ENCODE assay signal across 1 cellular context in genomic region chr22:31044262-31044861, GRCh38.
TF ChIP-seq lines count a peak whose summit lies in the region.

No MANE protein-coding gene starts in this region.

TF ChIP-seq in HepG2, 621 proteins besides CTCF, POLR2A, EP300 and RAD21 (continued from another document and continues in another):
- TF ChIP-seq, protein P1, sequence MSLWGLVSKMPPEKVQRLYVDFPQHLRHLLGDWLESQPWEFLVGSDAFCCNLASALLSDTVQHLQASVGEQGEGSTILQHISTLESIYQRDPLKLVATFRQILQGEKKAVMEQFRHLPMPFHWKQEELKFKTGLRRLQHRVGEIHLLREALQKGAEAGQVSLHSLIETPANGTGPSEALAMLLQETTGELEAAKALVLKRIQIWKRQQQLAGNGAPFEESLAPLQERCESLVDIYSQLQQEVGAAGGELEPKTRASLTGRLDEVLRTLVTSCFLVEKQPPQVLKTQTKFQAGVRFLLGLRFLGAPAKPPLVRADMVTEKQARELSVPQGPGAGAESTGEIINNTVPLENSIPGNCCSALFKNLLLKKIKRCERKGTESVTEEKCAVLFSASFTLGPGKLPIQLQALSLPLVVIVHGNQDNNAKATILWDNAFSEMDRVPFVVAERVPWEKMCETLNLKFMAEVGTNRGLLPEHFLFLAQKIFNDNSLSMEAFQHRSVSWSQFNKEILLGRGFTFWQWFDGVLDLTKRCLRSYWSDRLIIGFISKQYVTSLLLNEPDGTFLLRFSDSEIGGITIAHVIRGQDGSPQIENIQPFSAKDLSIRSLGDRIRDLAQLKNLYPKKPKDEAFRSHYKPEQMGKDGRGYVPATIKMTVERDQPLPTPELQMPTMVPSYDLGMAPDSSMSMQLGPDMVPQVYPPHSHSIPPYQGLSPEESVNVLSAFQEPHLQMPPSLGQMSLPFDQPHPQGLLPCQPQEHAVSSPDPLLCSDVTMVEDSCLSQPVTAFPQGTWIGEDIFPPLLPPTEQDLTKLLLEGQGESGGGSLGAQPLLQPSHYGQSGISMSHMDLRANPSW (CRISPR knock-in tag; IDR thresholded peaks at IDR 0.05; ENCODE audit: borderline replicate concordance) = no peak
- TF ChIP-seq ARNT2 (CRISPR knock-in tag; IDR thresholded peaks at IDR 0.05; ENCODE audit: low read depth) (no peak), PHF21A (CRISPR knock-in tag; IDR thresholded peaks at IDR 0.05) (peak; percentile 33; the same call in 1 of the 2 replicates), ZMYM3 (CRISPR knock-in tag; IDR thresholded peaks at IDR 0.05) (peak; percentile 74), HOXA3 (CRISPR knock-in tag; IDR thresholded peaks at IDR 0.05) (peak; percentile 37; the same call in 1 of the 2 replicates), YY1 (IDR thresholded peaks at IDR 0.05; ENCODE audit: insufficient read depth, insufficient replicate concordance, low read depth, low read length) (peak; percentile 26), SMYD3 (CRISPR knock-in tag; IDR thresholded peaks at IDR 0.05) (no peak), ZNF574 (CRISPR knock-in tag; IDR thresholded peaks at IDR 0.05) (0 out of 2 replicates have a peak, but pooled peaks have one; percentile 12), ZNF678 (CRISPR knock-in tag; IDR thresholded peaks at IDR 0.05) (no peak), ZNF460 (CRISPR knock-in tag; IDR thresholded peaks at IDR 0.05; ENCODE audit: borderline replicate concordance) (no peak), KDM5A (IDR thresholded peaks at IDR 0.05; ENCODE audit: borderline replicate concordance, low read length) (no peak), ZNF496 (CRISPR knock-in tag; IDR thresholded peaks at IDR 0.05; ENCODE audit: insufficient replicate concordance) (no peak), AKAP8 (CRISPR knock-in tag; IDR thresholded peaks at IDR 0.05) (no peak), MYC (CRISPR knock-in tag; IDR thresholded peaks at IDR 0.05; ENCODE audit: borderline replicate concordance) (peak; percentile 54; the same call in 1 of the 2 replicates), SRF (IDR thresholded peaks at IDR 0.05; ENCODE audit: low read depth, low read length) (peak; percentile 92), CHCHD3 (CRISPR knock-in tag; IDR thresholded peaks at IDR 0.05) (no peak), ZNF598 (CRISPR knock-in tag; IDR thresholded peaks at IDR 0.05; ENCODE audit: borderline replicate concordance) (no peak), ZNF407 (CRISPR knock-in tag; IDR thresholded peaks at IDR 0.05; ENCODE audit: not compliant biosample characterization) (no peak)
- TF ChIP-seq, protein P2, sequence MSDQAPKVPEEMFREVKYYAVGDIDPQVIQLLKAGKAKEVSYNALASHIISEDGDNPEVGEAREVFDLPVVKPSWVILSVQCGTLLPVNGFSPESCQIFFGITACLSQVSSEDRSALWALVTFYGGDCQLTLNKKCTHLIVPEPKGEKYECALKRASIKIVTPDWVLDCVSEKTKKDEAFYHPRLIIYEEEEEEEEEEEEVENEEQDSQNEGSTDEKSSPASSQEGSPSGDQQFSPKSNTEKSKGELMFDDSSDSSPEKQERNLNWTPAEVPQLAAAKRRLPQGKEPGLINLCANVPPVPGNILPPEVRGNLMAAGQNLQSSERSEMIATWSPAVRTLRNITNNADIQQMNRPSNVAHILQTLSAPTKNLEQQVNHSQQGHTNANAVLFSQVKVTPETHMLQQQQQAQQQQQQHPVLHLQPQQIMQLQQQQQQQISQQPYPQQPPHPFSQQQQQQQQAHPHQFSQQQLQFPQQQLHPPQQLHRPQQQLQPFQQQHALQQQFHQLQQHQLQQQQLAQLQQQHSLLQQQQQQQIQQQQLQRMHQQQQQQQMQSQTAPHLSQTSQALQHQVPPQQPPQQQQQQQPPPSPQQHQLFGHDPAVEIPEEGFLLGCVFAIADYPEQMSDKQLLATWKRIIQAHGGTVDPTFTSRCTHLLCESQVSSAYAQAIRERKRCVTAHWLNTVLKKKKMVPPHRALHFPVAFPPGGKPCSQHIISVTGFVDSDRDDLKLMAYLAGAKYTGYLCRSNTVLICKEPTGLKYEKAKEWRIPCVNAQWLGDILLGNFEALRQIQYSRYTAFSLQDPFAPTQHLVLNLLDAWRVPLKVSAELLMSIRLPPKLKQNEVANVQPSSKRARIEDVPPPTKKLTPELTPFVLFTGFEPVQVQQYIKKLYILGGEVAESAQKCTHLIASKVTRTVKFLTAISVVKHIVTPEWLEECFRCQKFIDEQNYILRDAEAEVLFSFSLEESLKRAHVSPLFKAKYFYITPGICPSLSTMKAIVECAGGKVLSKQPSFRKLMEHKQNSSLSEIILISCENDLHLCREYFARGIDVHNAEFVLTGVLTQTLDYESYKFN (CRISPR knock-in tag; conservative IDR thresholded peaks at IDR 0.05) = peak; percentile 73
- TF ChIP-seq, protein P3, sequence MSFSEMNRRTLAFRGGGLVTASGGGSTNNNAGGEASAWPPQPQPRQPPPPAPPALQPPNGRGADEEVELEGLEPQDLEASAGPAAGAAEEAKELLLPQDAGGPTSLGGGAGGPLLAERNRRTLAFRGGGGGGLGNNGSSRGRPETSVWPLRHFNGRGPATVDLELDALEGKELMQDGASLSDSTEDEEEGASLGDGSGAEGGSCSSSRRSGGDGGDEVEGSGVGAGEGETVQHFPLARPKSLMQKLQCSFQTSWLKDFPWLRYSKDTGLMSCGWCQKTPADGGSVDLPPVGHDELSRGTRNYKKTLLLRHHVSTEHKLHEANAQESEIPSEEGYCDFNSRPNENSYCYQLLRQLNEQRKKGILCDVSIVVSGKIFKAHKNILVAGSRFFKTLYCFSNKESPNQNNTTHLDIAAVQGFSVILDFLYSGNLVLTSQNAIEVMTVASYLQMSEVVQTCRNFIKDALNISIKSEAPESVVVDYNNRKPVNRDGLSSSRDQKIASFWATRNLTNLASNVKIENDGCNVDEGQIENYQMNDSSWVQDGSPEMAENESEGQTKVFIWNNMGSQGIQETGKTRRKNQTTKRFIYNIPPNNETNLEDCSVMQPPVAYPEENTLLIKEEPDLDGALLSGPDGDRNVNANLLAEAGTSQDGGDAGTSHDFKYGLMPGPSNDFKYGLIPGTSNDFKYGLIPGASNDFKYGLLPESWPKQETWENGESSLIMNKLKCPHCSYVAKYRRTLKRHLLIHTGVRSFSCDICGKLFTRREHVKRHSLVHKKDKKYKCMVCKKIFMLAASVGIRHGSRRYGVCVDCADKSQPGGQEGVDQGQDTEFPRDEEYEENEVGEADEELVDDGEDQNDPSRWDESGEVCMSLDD (CRISPR knock-in tag; IDR thresholded peaks at IDR 0.05; ENCODE audit: borderline replicate concordance) = no peak
- TF ChIP-seq, protein P4, sequence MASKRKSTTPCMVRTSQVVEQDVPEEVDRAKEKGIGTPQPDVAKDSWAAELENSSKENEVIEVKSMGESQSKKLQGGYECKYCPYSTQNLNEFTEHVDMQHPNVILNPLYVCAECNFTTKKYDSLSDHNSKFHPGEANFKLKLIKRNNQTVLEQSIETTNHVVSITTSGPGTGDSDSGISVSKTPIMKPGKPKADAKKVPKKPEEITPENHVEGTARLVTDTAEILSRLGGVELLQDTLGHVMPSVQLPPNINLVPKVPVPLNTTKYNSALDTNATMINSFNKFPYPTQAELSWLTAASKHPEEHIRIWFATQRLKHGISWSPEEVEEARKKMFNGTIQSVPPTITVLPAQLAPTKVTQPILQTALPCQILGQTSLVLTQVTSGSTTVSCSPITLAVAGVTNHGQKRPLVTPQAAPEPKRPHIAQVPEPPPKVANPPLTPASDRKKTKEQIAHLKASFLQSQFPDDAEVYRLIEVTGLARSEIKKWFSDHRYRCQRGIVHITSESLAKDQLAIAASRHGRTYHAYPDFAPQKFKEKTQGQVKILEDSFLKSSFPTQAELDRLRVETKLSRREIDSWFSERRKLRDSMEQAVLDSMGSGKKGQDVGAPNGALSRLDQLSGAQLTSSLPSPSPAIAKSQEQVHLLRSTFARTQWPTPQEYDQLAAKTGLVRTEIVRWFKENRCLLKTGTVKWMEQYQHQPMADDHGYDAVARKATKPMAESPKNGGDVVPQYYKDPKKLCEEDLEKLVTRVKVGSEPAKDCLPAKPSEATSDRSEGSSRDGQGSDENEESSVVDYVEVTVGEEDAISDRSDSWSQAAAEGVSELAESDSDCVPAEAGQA (IDR thresholded peaks at IDR 0.05; ENCODE audit: low read depth) = no peak
- TF ChIP-seq, protein P4 (CRISPR knock-in tag; IDR thresholded peaks at IDR 0.05; ENCODE audit: borderline replicate concordance) = no peak
